ENCODE assay signal across 8 cellular contexts in the genomic region with DNA sequence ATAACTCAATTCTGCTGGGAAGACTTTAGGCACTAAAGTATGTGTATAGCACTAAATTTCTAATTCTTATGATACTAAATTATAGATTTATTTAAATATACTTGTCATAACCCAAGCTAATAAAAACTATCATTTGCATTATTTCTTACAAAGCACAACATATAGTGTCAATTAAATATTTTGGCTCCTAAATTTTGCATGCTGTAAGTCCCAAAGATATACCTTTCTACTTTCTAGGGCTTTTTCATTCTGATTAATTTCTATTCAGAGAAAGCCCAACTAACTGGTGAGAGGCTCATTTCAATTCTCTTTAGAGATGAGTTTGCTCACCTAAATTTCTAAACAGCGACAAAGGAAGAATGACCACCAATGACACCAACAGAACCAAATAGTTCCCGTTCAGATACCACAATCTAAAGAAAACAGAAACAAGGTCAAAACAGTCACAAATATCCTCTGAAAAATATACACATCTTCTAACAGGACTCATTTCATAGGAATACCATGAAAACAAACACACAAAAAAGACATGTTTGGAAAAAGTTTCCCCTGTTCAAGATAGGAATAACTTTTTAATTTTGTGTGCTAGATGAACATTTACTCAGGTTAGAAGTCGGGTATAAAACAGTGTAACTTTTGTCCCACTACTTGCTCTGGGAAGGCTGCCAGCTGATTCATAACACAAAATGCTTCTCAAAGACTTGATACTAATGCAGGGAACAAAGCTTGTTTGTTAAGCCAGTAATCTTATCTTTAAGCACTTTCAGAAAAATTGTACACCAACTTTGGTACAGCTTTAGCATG. TPM values are rescaled to one million over a fixed set of nuclear protein-coding genes. Genes with fewer than 3 reads are reported as not detected.
DNase-seq lines count a peak whose midpoint lies in the region; ATAC-seq and TF ChIP-seq lines count a peak whose summit lies in the region.

No MANE protein-coding gene starts in this region.

- ATAC-seq in GM21737 (IDR thresholded peaks at IDR 0.05; ENCODE audit: unreplicated experiment) = no peak
- ATAC-seq in GM19023 (IDR thresholded peaks at IDR 0.05; ENCODE audit: unreplicated experiment) = no peak

- no peak for TF ChIP-seq RAD21 in Ishikawa (IDR thresholded peaks at IDR 0.05; ENCODE audit: low read depth)

- peak overlapping the region; percentile 97 for H3K27ac ChIP-seq in 22Rv1

- H3K4me3 ChIP-seq in choroid plexus epithelial cell (ENCODE audit: low read depth, low read length) = peak overlapping the region; percentile 36

- DNase-seq in choroid plexus epithelial cell (ENCODE audit: low read depth) (peak; percentile 87), medulla oblongata (ENCODE audit: extremely low spot score) (peak; percentile 77), NCI-H345 treated with DMSO at 0.1 percent for 48 hours (lab: John Stamatoyannopoulos, UW; ENCODE audit: unreplicated experiment) (no peak), G401 (ENCODE audit: low spot score) (no peak)

- TF ChIP-seq EP300 in Ishikawa (IDR thresholded peaks at IDR 0.05; ENCODE audit: borderline replicate concordance) = no peak

- in situ Hi-C loops in G401 (cut with HindIII; ENCODE audit: low sequenced_read_pairs) = no loop called here

- TF ChIP-seq CTCF in 22Rv1 (IDR thresholded peaks at IDR 0.05) (no peak), choroid plexus epithelial cell (conservative IDR thresholded peaks at IDR 0.05; ENCODE audit: low read depth, low read length) (no peak)

TF ChIP-seq in Ishikawa, 13 proteins besides CTCF, POLR2A, EP300 and RAD21:
- TF ChIP-seq EGR1 (IDR thresholded peaks at IDR 0.05) (no peak), NFIC (IDR thresholded peaks at IDR 0.05) (peak; percentile 58)

RNA-seq across cellular contexts. Expression of gene SLC38A2, which starts 7.6 kb away (rescaled TPM):
- 191 and 254 TPM in 2 replicates for total RNA-seq in G401 (2014; rRNA removed; shearing (Covaris generic))

Comparison
In these comparisons a context has a peak if more than half of its experiments do, and no peak if none do; other contexts are left out.
1. DNase-seq: peak in choroid plexus epithelial cell (single experiment) and medulla oblongata (single experiment); none in NCI-H345 treated with DMSO at 0.1 percent for 48 hours (single experiment) and G401 (single experiment).